In genomic region chr12:66087365-66087943, GRCh38 we compare ENCODE assay signal across 8 cellular contexts.
DNase-seq lines count a peak whose midpoint lies in the region; ATAC-seq and TF ChIP-seq lines count a peak whose summit lies in the region.

No MANE protein-coding gene starts in this region.

- H3K36me3 ChIP-seq in Loucy (ENCODE audit: insufficient read depth, low read length), result no peaks in the 10 kb centered on the region

- no peaks in the 10 kb centered on the region for H3K27me3 ChIP-seq in Loucy (ENCODE audit: insufficient read depth, low read length, poor library complexity, severe bottlenecking)

- peak; percentile 82 for ATAC-seq in GM21576 (IDR thresholded peaks at IDR 0.05; ENCODE audit: unreplicated experiment)
- no peak for ATAC-seq in HG03342 (IDR thresholded peaks at IDR 0.05; ENCODE audit: unreplicated experiment)

- DNase-seq in EH (ENCODE audit: low read depth) (peak; percentile 80), SW480 (ENCODE audit: low spot score) (peak; percentile 62), brain pericyte (ENCODE audit: low read depth, low spot score) (peak; percentile 26), iris pigment epithelial cell (ENCODE audit: low read depth) (peak; percentile 75)
- DNase-seq in stimulated activated CD4-positive, alpha-beta T cell treated with anti-CD3 and anti-CD28 coated beads, Interleukin-15, amount 100 ng/mL, for 48 hours (ENCODE audit: low read depth in 2 of 2), result peak; percentile 12 to 31

- no peak overlapping the region for H3K4me3 ChIP-seq in Loucy (ENCODE audit: low read length, poor library complexity, severe bottlenecking)

- peak; percentile 86 for TF ChIP-seq CTCF in Loucy (conservative IDR thresholded peaks at IDR 0.05; ENCODE audit: low read length)

- no peak overlapping the region for H3K9ac ChIP-seq in Loucy (ENCODE audit: low read depth, low read length, poor library complexity, severe bottlenecking)

- no peak overlapping the region for H3K4me2 ChIP-seq in Loucy (ENCODE audit: low read depth, low read length, poor library complexity, severe bottlenecking)

- H2AFZ ChIP-seq in Loucy (ENCODE audit: low read length), result no peak overlapping the region

- no peaks in the 10 kb centered on the region for H3K79me2 ChIP-seq in Loucy (ENCODE audit: insufficient read depth, low read length)

- no peaks in the 10 kb centered on the region for H4K20me1 ChIP-seq in Loucy (ENCODE audit: insufficient read depth, low read length, poor library complexity, severe bottlenecking)

- H3F3A ChIP-seq in Loucy (ENCODE audit: low read depth), result no peaks in the 10 kb centered on the region

- no peaks in the 10 kb centered on the region for H3K9me2 ChIP-seq in Loucy (replicated peaks; ENCODE audit: low read depth, low read length)

- peaks cover 1% of the 10 kb centered on the region for H3K4me1 ChIP-seq in Loucy (ENCODE audit: insufficient read depth, low read length, poor library complexity, severe bottlenecking)

- no peaks in the 10 kb centered on the region; the same call in 1 of the 2 replicates for H3K9me3 ChIP-seq in Loucy (ENCODE audit: insufficient read depth, low read depth, low read length)

Comparison
In these comparisons a context has a peak if more than half of its experiments do, and no peak if none do; other contexts are left out.
1. DNase-seq: peak in every context shown above with its lines; median percentile 80 in EH; 75 in iris pigment epithelial cell; 62 in SW480; 26 in brain pericyte; 22 in stimulated activated CD4-positive, alpha-beta T cell treated with anti-CD3 and anti-CD28 coated beads, Interleukin-15, amount 100 ng/mL, for 48 hours.